In the genomic region with DNA sequence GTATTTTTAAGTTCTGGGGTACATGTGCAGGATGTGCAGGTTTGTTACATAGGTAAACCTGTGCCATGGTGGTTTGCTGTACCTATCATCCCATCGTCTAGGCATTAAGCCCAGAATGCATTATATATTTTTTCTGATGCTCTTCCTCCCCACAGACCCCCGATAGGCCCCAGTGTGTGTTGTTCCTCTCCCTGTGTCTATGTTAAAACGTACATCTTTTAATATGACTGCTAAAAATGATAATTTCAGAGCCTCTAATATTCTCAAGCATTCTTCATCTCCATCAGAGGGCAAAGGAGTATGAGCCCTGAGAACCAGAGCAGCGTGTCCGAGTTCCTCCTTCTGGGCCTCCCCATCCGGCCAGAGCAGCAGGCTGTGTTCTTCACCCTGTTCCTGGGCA, we compare ENCODE assay signal across 10 cellular contexts. TPM values are rescaled to one million over a fixed set of nuclear protein-coding genes. Genes with fewer than 3 reads are reported as not detected.
"Had no signal": no experiment of that assay in that cellular context is flagged by ENCODE, and none has a peak within 500 bp of the region (broad histone marks: within the 10 kb centered on the region; RNA-seq: fewer than 3 reads in every experiment).

A gene with protein sequence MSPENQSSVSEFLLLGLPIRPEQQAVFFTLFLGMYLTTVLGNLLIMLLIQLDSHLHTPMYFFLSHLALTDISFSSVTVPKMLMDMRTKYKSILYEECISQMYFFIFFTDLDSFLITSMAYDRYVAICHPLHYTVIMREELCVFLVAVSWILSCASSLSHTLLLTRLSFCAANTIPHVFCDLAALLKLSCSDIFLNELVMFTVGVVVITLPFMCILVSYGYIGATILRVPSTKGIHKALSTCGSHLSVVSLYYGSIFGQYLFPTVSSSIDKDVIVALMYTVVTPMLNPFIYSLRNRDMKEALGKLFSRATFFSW (plus strand): TSS at position 301 of the 400 bp plus-strand sequence. CDS start 0 bp downstream, at position 301.

- H3K27ac ChIP-seq: GM23248 had no signal

- DNase-seq: GM23248, GOT3, H7, H9, HCEC 1CT, HFFc6 had no signal

- H3K4me1 ChIP-seq: HAP-1 had no signal

- H3K9me3 ChIP-seq: HAP-1 had no signal

- H3K9ac ChIP-seq: GM23248 had no signal

- H2AFZ ChIP-seq: GM23248, GM23338 had no signal

- H3K4me2 ChIP-seq: GM23338 had no signal

- H3K4me3 ChIP-seq: GM23248, GM23338, HAP-1 had no signal

- H3K36me3 ChIP-seq: HAP-1 had no signal

RNA-seq across cellular contexts. Expression of the gene that starts here (rescaled TPM):
- total RNA-seq: GM23338, H1, H4, H7, H9, HFFc6 had no signal
- polyA plus RNA-seq: GM23338, H1 had no signal
